Comparison of ENCODE assay signal across 11 cellular contexts in the genomic region with DNA sequence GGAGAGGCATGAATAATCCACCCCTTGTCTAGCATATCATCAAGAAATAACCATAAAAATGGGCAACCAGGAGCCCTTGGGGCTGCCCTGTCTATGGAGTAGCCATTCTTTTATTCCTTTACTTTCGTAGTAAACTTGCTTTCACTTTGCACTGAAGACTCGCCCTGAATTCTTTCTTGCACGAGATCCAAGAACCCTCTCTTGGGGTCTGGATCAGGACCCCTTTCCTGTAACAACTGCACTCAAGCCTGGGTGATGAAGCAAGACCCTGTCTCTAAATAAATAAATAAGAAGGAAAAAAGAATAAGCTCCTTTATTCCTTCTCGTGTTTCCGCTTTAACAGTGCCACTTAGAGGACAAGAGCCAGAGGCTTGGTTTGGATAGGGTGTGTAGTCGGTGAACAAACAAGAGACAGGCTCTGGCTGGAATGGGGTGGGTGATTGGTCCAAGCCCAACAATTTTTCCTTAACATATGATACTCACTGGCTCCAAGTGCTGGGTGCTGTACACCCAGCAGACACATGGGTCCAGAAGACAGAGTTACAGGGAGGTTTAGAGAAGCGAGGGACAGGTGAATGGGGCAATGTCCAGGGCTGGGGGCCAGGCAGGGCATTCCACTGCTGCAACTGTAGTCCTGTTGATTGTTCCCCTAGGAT.
DNase-seq lines count a peak whose midpoint lies in the region; ATAC-seq, FAIRE-seq and TF ChIP-seq lines count a peak whose summit lies in the region.
"Had no signal": no experiment of that assay in that cellular context is flagged by ENCODE, and none has a peak within 500 bp of the region (broad histone marks: within the 10 kb centered on the region; RNA-seq: fewer than 3 reads in every experiment).

No MANE protein-coding gene starts in this region.

- H3K9me2 ChIP-seq in HCT116 (ENCODE audit: insufficient read depth) (no peaks in the 10 kb centered on the region), hepatocyte (replicated peaks; ENCODE audit: insufficient read depth) (no peaks in the 10 kb centered on the region)

- FAIRE-seq in GM19239 (lab: Jason Lieb, UNC), result no peak

- no TSS peak for BruUV-seq in HCT116 (replicated peaks; lab: Mats Ljungman, UMichigan)

- intact Hi-C loops in HCT116 (cut with micrococcal nuclease), result no loop called here
- intact Hi-C loops in stomach (cut with DNase I; ENCODE audit: low total_unique reads), result no loop called here

- H3K36me3 ChIP-seq in HCT116 (ENCODE audit: control insufficient read depth in 1 of 2, insufficient read depth in 2 of 2, low read length in 2 of 2) (no peaks in the 10 kb centered on the region), SJSA1 (no peaks in the 10 kb centered on the region), hepatocyte (replicated peaks; ENCODE audit: insufficient read depth, low read depth) (no peaks in the 10 kb centered on the region), stomach (no peaks in the 10 kb centered on the region), gastroesophageal sphincter (no peaks in the 10 kb centered on the region)

- no peaks in the 10 kb centered on the region for H4K20me1 ChIP-seq in HCT116 (ENCODE audit: insufficient read depth)
- no peaks in the 10 kb centered on the region for H4K20me1 ChIP-seq in hepatocyte (ENCODE audit: insufficient read depth, poor library complexity, severe bottlenecking)

- peak overlapping the region; percentile 32; the same call in 1 of the 2 replicates for H3K9ac ChIP-seq in HCT116 (ENCODE audit: low read length)

- peaks cover 0 to 22% of the 10 kb centered on the region in 2 experiments; a peak in 1 of 4 replicates for H3K4me1 ChIP-seq in HCT116 (ENCODE audit: control insufficient read depth in 1 of 2, insufficient read depth in 2 of 2, low read length in 2 of 2)
- H3K4me1 ChIP-seq in SJSA1 (replicated peaks), result peaks cover 3% of the 10 kb centered on the region; the same call in 1 of the 2 replicates
- peaks cover 4% of the 10 kb centered on the region for H3K4me1 ChIP-seq in hepatocyte (ENCODE audit: insufficient read depth)
- H3K4me1 ChIP-seq in stomach, result peaks cover 8 to 24% (median 13%) of the 10 kb centered on the region in 4 donors
- peaks cover 0 to 13% (median 0%) of the 10 kb centered on the region in 3 donors for H3K4me1 ChIP-seq in gastroesophageal sphincter

- CTCF ChIA-PET in HCT116 (lab: Charles Lee), result interaction anchor here (2.1 kb wide), 1 partner anchor 96 kb away, joined by 6 read pairs; no protein-coding TSS in a partner anchor

- H2AFZ ChIP-seq in HCT116 (ENCODE audit: low read depth, low read length, poor library complexity, severe bottlenecking) (peak overlapping the region; percentile 77), hepatocyte (peak overlapping the region; percentile 7)

- no peaks in the 10 kb centered on the region for H3K9me3 ChIP-seq in HCT116 (ENCODE audit: control insufficient read depth in 1 of 2, insufficient read depth in 1 of 2, low read depth in 1 of 2, low read length in 2 of 2)
- no peaks in the 10 kb centered on the region for H3K9me3 ChIP-seq in SJSA1 (replicated peaks)
- no peaks in the 10 kb centered on the region for H3K9me3 ChIP-seq in hepatocyte (ENCODE audit: low read depth)
- peaks cover 4 to 6% (median 6%) of the 10 kb centered on the region in 4 donors for H3K9me3 ChIP-seq in stomach
- H3K9me3 ChIP-seq in gastroesophageal sphincter, result peaks cover 0 to 7% (median 0%) of the 10 kb centered on the region in 3 donors

- DNase-seq in HCT116 (ENCODE audit: low read depth, low spot score), result no peak
- peak in 1 of 2 experiments; percentile 29 for DNase-seq in SJSA1 (ENCODE audit: low read depth in 1 of 2, low spot score in 2 of 2)
- peak; percentile 37 for DNase-seq in hepatocyte (ENCODE audit: low spot score)
- peak; percentile 54 for DNase-seq in stomach
- no peak for DNase-seq in GF-D8 (lab: John Stamatoyannopoulos, UW)
- no peak for DNase-seq in GM19239 (ENCODE audit: insufficient read length, low spot score)
- DNase-seq: activated naive CD8-positive, alpha-beta T cell treated with anti-CD3 and anti-CD28 coated beads for 36 hours; stimulated activated CD4-positive, alpha-beta T cell treated with anti-CD3 and anti-CD28 coated beads, Interleukin-2, amount 100 ng/mL, for 48 hours; T-helper 9 cell had no signal

- WGBS in hepatocyte (ENCODE audit: low lambda C conversion rate, missing lambda C conversion rate), result 66% methylated on average over 7 of the region's 7 CpGs
- WGBS in stomach, 5 donors, result 28 to 38% (median 30%) methylated on average over 7 of the region's 7 CpGs
- 55 to 58% methylated on average over 5 of the region's 7 CpGs for WGBS in gastroesophageal sphincter (ENCODE audit: low coverage in 1 of 2), 2 donors

- TF ChIP-seq CTCF in HCT116 (IDR thresholded peaks at IDR 0.05 in 2 of 3, conservative IDR thresholded peaks at IDR 0.05 in 1 of 3; ENCODE audit: borderline replicate concordance in 1 of 3, insufficient read depth in 1 of 3, low read depth in 2 of 3, low read length in 2 of 3) (no peak), hepatocyte (IDR thresholded peaks at IDR 0.05; ENCODE audit: poor library complexity) (no peak), stomach (IDR thresholded peaks at IDR 0.05) (no peak), gastroesophageal sphincter (IDR thresholded peaks at IDR 0.05) (no peak)

- H3K27me3 ChIP-seq in HCT116 (ENCODE audit: insufficient read depth, low read length), result no peaks in the 10 kb centered on the region
- no peaks in the 10 kb centered on the region for H3K27me3 ChIP-seq in SJSA1 (replicated peaks)
- no peaks in the 10 kb centered on the region for H3K27me3 ChIP-seq in hepatocyte
- H3K27me3 ChIP-seq in stomach, result no peaks in the 10 kb centered on the region
- H3K27me3 ChIP-seq in gastroesophageal sphincter, result no peaks in the 10 kb centered on the region

- ATAC-seq in HCT116 (peak; percentile 62), gastroesophageal sphincter (no peak), HG03025 (IDR thresholded peaks at IDR 0.05; ENCODE audit: low FRiP score, unreplicated experiment) (no peak)

- TF ChIP-seq EP300 in stomach (IDR thresholded peaks at IDR 0.05) (no peak), gastroesophageal sphincter (IDR thresholded peaks at IDR 0.05) (no peak)

- peak overlapping the region; percentile 64 for H3K4me2 ChIP-seq in HCT116 (ENCODE audit: low read length)
- peak overlapping the region; percentile 68 for H3K4me2 ChIP-seq in hepatocyte

- RAD21 ChIA-PET in HCT116 (lab: Charles Lee; ENCODE audit: low non-redundant PET in 1 of 2, low total read pairs in 2 of 2, uncharacterized antibody in 2 of 2, unreplicated experiment in 2 of 2), result no interaction called here

- POLR2A ChIA-PET in HCT116 (lab: Charles Lee), result no interaction called here

- H3K4me3 ChIP-seq in HCT116 (replicated peaks in 1 of 2; ENCODE audit: low read depth in 1 of 2, low read length in 2 of 2) (peak overlapping the region; percentile 33 to 47), SJSA1 (peak overlapping the region; percentile 36), hepatocyte (no peak overlapping the region), stomach (peak overlapping the region; percentile 31 to 52 (median 38)), gastroesophageal sphincter (peak overlapping the region in 1 of 2 donors; percentile 34)

- TF ChIP-seq RAD21 in HCT116 (IDR thresholded peaks at IDR 0.05; ENCODE audit: low read depth), result no peak

- no peaks in the 10 kb centered on the region for H3K79me2 ChIP-seq in HCT116 (ENCODE audit: insufficient read depth, low read length)
- H3K79me2 ChIP-seq in hepatocyte, result no peaks in the 10 kb centered on the region

- TF ChIP-seq POLR2A in HCT116 (IDR thresholded peaks at IDR 0.05; ENCODE audit: borderline replicate concordance, extremely low read depth, insufficient read depth, insufficient read length) (no peak), stomach (IDR thresholded peaks at IDR 0.05) (no peak), gastroesophageal sphincter (IDR thresholded peaks at IDR 0.05) (no peak)

- H3K27ac ChIP-seq in HCT116 (ENCODE audit: low read depth, low read length) (no peak overlapping the region), SJSA1 (no peak overlapping the region), hepatocyte (peak overlapping the region; percentile 46), stomach (peak overlapping the region; percentile 21 to 85 (median 73)), gastroesophageal sphincter (no peak overlapping the region)

TF ChIP-seq in HCT116, 20 proteins besides CTCF, POLR2A, EP300 and RAD21 (continues in another document):
- TF ChIP-seq, protein P1, sequence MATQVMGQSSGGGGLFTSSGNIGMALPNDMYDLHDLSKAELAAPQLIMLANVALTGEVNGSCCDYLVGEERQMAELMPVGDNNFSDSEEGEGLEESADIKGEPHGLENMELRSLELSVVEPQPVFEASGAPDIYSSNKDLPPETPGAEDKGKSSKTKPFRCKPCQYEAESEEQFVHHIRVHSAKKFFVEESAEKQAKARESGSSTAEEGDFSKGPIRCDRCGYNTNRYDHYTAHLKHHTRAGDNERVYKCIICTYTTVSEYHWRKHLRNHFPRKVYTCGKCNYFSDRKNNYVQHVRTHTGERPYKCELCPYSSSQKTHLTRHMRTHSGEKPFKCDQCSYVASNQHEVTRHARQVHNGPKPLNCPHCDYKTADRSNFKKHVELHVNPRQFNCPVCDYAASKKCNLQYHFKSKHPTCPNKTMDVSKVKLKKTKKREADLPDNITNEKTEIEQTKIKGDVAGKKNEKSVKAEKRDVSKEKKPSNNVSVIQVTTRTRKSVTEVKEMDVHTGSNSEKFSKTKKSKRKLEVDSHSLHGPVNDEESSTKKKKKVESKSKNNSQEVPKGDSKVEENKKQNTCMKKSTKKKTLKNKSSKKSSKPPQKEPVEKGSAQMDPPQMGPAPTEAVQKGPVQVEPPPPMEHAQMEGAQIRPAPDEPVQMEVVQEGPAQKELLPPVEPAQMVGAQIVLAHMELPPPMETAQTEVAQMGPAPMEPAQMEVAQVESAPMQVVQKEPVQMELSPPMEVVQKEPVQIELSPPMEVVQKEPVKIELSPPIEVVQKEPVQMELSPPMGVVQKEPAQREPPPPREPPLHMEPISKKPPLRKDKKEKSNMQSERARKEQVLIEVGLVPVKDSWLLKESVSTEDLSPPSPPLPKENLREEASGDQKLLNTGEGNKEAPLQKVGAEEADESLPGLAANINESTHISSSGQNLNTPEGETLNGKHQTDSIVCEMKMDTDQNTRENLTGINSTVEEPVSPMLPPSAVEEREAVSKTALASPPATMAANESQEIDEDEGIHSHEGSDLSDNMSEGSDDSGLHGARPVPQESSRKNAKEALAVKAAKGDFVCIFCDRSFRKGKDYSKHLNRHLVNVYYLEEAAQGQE (IDR thresholded peaks at IDR 0.05; ENCODE audit: low read depth), result no peak
- TF ChIP-seq SRF (IDR thresholded peaks at IDR 0.05; ENCODE audit: low read depth), result no peak
- no peak for TF ChIP-seq JUND (IDR thresholded peaks at IDR 0.05)
- TF ChIP-seq SP1 (IDR thresholded peaks at IDR 0.05; ENCODE audit: low read depth), result no peak
- no peak for TF ChIP-seq SIN3A (IDR thresholded peaks at IDR 0.05; ENCODE audit: low read depth)
- TF ChIP-seq, protein P2, sequence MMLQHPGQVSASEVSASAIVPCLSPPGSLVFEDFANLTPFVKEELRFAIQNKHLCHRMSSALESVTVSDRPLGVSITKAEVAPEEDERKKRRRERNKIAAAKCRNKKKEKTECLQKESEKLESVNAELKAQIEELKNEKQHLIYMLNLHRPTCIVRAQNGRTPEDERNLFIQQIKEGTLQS (IDR thresholded peaks at IDR 0.05), result no peak
- no peak for TF ChIP-seq TCF7L2 (IDR thresholded peaks at IDR 0.05; ENCODE audit: borderline replicate concordance, extremely low read depth, insufficient read depth, insufficient read length)

Comparison
In these comparisons a context has a peak if more than half of its experiments do, and no peak if none do; other contexts are left out.
1. DNase-seq: peak in hepatocyte (single experiment) and stomach (single experiment); none in HCT116 (single experiment), GF-D8 (single experiment) and GM19239 (single experiment).
2. H3K27ac ChIP-seq: peak in hepatocyte (single experiment) and stomach (5 of 5); none in HCT116 (single experiment), SJSA1 (single experiment) and gastroesophageal sphincter (0 of 4).